ENCODE assay signal across 8 cellular contexts in genomic region chr17:68200689-68201424, GRCh38. TPM values are rescaled to one million over a fixed set of nuclear protein-coding genes. Genes with fewer than 3 reads are reported as not detected.
A peak's percentile ranks its signal among the peaks of the same experiment; 100 is the strongest.
DNase-seq lines count a peak whose midpoint lies in the region; ATAC-seq and TF ChIP-seq lines count a peak whose summit lies in the region.

No MANE protein-coding gene starts in this region.

- H3K27ac ChIP-seq in HEK293 (ENCODE audit: extremely low read depth, low read depth, low read length), result no peak overlapping the region
- no peak overlapping the region for H3K27ac ChIP-seq in caudate nucleus (ENCODE audit: low read depth, low read length)

- POLR2A ChIA-PET in HEK293 (lab: Yijun Ruan, JAX) (interaction anchor here (1.3 to 1.8 kb wide), 2 partner anchors 20 to 28 kb away, joined by 4 read pairs; no protein-coding TSS in a partner anchor), activated B cell treated with CpG ODN at 0.5 μM for 24 hours (lab: Charles Lee) (interaction anchor here (0.6 to 7.5 kb wide), 12 partner anchors 16 to 235 kb away, joined by 3 to 192 read pairs (median 8); partner anchors contain the start of genes AMZ2, ARSG and SLC16A6)

- TF ChIP-seq CTCF in HEK293 (tag by site-specific recombination; IDR thresholded peaks at IDR 0.05) (peak; percentile 85), activated B cell treated with CpG ODN at 0.5 μM for 24 hours (IDR thresholded peaks at IDR 0.05) (peak; percentile 39)

- no peaks in the 10 kb centered on the region for H3K9me3 Mint-ChIP-seq in activated B cell treated with CpG ODN at 0.5 μM for 24 hours

- peaks cover 44% of the 10 kb centered on the region for H3K4me1 Mint-ChIP-seq in activated B cell treated with CpG ODN at 0.5 μM for 24 hours

- DNase-seq in COLO829 (ENCODE audit: low spot score) (peak; percentile 40), NCI-H2227 (lab: John Stamatoyannopoulos, UW; ENCODE audit: unreplicated experiment) (peak; percentile 87), activated B cell treated with CpG ODN at 0.5 μM for 24 hours (peak; percentile 81), caudate nucleus (lab: John Stamatoyannopoulos, UW) (peak in 45 of 61 donors; percentile 12 to 64 (median 38)), kidney tubule cell (ENCODE audit: low spot score) (peak; percentile 75)
- DNase-seq in stimulated activated CD4-positive, alpha-beta T cell treated with anti-CD3 and anti-CD28 coated beads, Interleukin-1b, Interleukin-23, amount 100 ng/mL, for 4 hours (ENCODE audit: low read depth in 2 of 2), result peak; percentile 67 to 70

- no peaks in the 10 kb centered on the region for H3K36me3 Mint-ChIP-seq in activated B cell treated with CpG ODN at 0.5 μM for 24 hours (ENCODE audit: low read depth)

- no peaks in the 10 kb centered on the region for H3K9me3 ChIP-seq in HEK293 (ENCODE audit: control insufficient read depth, insufficient read depth, low read depth, low read length)

- CTCF ChIA-PET in HEK293 (lab: Yijun Ruan, JAX), result interaction anchor here (0.6 to 7.8 kb wide), 44 partner anchors 8 to 465 kb away, joined by 3 to 101 read pairs (median 4); no protein-coding TSS in a partner anchor
- CTCF ChIA-PET in activated B cell treated with CpG ODN at 0.5 μM for 24 hours (lab: Charles Lee), result interaction anchor here (0.5 to 5.8 kb wide), 16 partner anchors 8 to 263 kb away, joined by 3 to 96 read pairs (median 4); partner anchors contain the start of gene AMZ2

- peak overlapping the region; percentile 23 for H3K4me3 ChIP-seq in HEK293 (ENCODE audit: low read depth, low read length)

- peaks cover 10% of the 10 kb centered on the region for H3K27me3 Mint-ChIP-seq in activated B cell treated with CpG ODN at 0.5 μM for 24 hours

- no peaks in the 10 kb centered on the region for H3K4me1 ChIP-seq in HEK293 (ENCODE audit: control insufficient read depth, insufficient read depth, low read length)

- peak overlapping the region; percentile 56 for H3K27ac Mint-ChIP-seq in activated B cell treated with CpG ODN at 0.5 μM for 24 hours

- peak overlapping the region; percentile 81 for H3K4me3 Mint-ChIP-seq in activated B cell treated with CpG ODN at 0.5 μM for 24 hours

- intact Hi-C loops in activated B cell treated with CpG ODN at 0.5 μM for 24 hours (cut with micrococcal nuclease), result loop anchor here (1.0 to 10.0 kb wide), 5 partner anchors 29 to 386 kb away; no protein-coding TSS in a partner anchor

- ATAC-seq in activated B cell treated with CpG ODN at 0.5 μM for 24 hours (ENCODE audit: low read depth) (peak; percentile 46), HG03460 (IDR thresholded peaks at IDR 0.05; ENCODE audit: unreplicated experiment) (no peak)

- H3K36me3 ChIP-seq in HEK293 (ENCODE audit: control insufficient read depth in 2 of 2, insufficient read depth in 1 of 2, low read length in 2 of 2), result no peaks in the 10 kb centered on the region

TF ChIP-seq in HEK293, 187 proteins besides CTCF, POLR2A, EP300 and RAD21 (continues in another document):
- peak; percentile 29 for TF ChIP-seq ZBTB26 (tag by site-specific recombination; optimal IDR thresholded peaks at IDR 0.05)
- peak; percentile 38; the same call in 1 of the 2 replicates for TF ChIP-seq ZBTB48 (tag by site-specific recombination; IDR thresholded peaks at IDR 0.05)
- TF ChIP-seq GLIS2 (tag by site-specific recombination; IDR thresholded peaks at IDR 0.05), result peak; percentile 83
- TF ChIP-seq ZNF341 (tag by site-specific recombination; IDR thresholded peaks at IDR 0.05; ENCODE audit: low read depth), result peak; percentile 88
- no peak for TF ChIP-seq ZNF624 (tag by site-specific recombination; IDR thresholded peaks at IDR 0.05)
- 0 out of 2 replicates have a peak, but pooled peaks have one; percentile 40 for TF ChIP-seq ZNF391 (tag by site-specific recombination; IDR thresholded peaks at IDR 0.05; ENCODE audit: borderline replicate concordance, low read depth)
- peak; percentile 73 for TF ChIP-seq ZEB2 (tag by site-specific recombination; IDR thresholded peaks at IDR 0.05)
- TF ChIP-seq SCRT2 (tag by site-specific recombination; IDR thresholded peaks at IDR 0.05), result no peak
- no peak for TF ChIP-seq ZNF175 (tag by site-specific recombination; IDR thresholded peaks at IDR 0.05)
- TF ChIP-seq ZNF132 (tag by site-specific recombination; IDR thresholded peaks at IDR 0.05; ENCODE audit: borderline replicate concordance), result no peak
- no peak for TF ChIP-seq ELK4 (IDR thresholded peaks at IDR 0.05; ENCODE audit: borderline replicate concordance, low read depth, low read length)
- peak; percentile 33; the same call in 1 of the 2 replicates for TF ChIP-seq ZBTB11 (tag by site-specific recombination; conservative IDR thresholded peaks at IDR 0.05; ENCODE audit: low read depth)
- peak; percentile 79 for TF ChIP-seq ZIC2 (tag by site-specific recombination; IDR thresholded peaks at IDR 0.05)
- peak; percentile 60 for TF ChIP-seq ZSCAN30 (tag by site-specific recombination; IDR thresholded peaks at IDR 0.05)
- TF ChIP-seq ZNF600 (tag by site-specific recombination; IDR thresholded peaks at IDR 0.05), result peak; percentile 84
- peak; percentile 50; the same call in 1 of the 2 replicates for TF ChIP-seq ZFP69B (tag by site-specific recombination; IDR thresholded peaks at IDR 0.05)
- 0 out of 2 replicates have a peak, but pooled peaks have one; percentile 43 for TF ChIP-seq PATZ1 (tag by site-specific recombination; IDR thresholded peaks at IDR 0.05)
- TF ChIP-seq RBAK (tag by site-specific recombination; IDR thresholded peaks at IDR 0.05), result no peak
- TF ChIP-seq SP7 (tag by site-specific recombination; IDR thresholded peaks at IDR 0.05), result peak; percentile 53
- no peak for TF ChIP-seq ZNF664 (tag by site-specific recombination; IDR thresholded peaks at IDR 0.05)
- TF ChIP-seq ZNF202 (tag by site-specific recombination; IDR thresholded peaks at IDR 0.05; ENCODE audit: borderline replicate concordance), result no peak
- TF ChIP-seq ZNF629 (tag by site-specific recombination; IDR thresholded peaks at IDR 0.05), result no peak
- TF ChIP-seq ZNF621 (tag by site-specific recombination; IDR thresholded peaks at IDR 0.05), result no peak

RNA-seq across cellular contexts. Expression of gene AMZ2, which starts 47.0 kb away (rescaled TPM):
- total RNA-seq in activated B cell treated with CpG ODN at 0.5 μM for 24 hours, result 42.1 and 55.4 TPM in 2 replicates
